Comparison of ENCODE assay signal across 9 cellular contexts in genomic region chr9:83432104-83432627, GRCh38.
DNase-seq lines count a peak whose midpoint lies in the region; ATAC-seq, FAIRE-seq and TF ChIP-seq lines count a peak whose summit lies in the region.
"Had no signal": no experiment of that assay in that cellular context is flagged by ENCODE, and none has a peak within 500 bp of the region (broad histone marks: within the 10 kb centered on the region; RNA-seq: fewer than 3 reads in every experiment).

No MANE protein-coding gene starts in this region.

- H3K27me3 ChIP-seq in heart right ventricle (no peaks in the 10 kb centered on the region), pancreas (no peaks in the 10 kb centered on the region)
- no peaks in the 10 kb centered on the region for H3K27me3 ChIP-seq in naive thymus-derived CD4-positive, alpha-beta T cell (ENCODE audit: control insufficient read depth in 2 of 2, insufficient read depth in 2 of 2, low read length in 2 of 2)

- DNase-seq in D341Med (ENCODE audit: low spot score) (peak; percentile 40), SW480 (ENCODE audit: low spot score) (peak; percentile 54), heart right ventricle (peak; percentile 69 to 81), pancreas (peak; percentile 84 to 94 (median 92))
- no peak for DNase-seq in naive thymus-derived CD4-positive, alpha-beta T cell
- DNase-seq in effector CD4-positive, alpha-beta T cell = no peak
- DNase-seq: stimulated activated CD4-positive, alpha-beta T cell treated with anti-CD3 and anti-CD28 coated beads, Interleukin-4, amount 100 ng/mL, for 24 hours had no signal

- no peaks in the 10 kb centered on the region for H3K36me3 ChIP-seq in heart right ventricle
- H3K36me3 ChIP-seq in pancreas = no peaks in the 10 kb centered on the region
- no peaks in the 10 kb centered on the region for H3K36me3 ChIP-seq in naive thymus-derived CD4-positive, alpha-beta T cell (ENCODE audit: control insufficient read depth in 2 of 3, insufficient read depth in 3 of 3, low read length in 3 of 3)

- H3K4me3 ChIP-seq in heart right ventricle (no peak overlapping the region), pancreas (no peak overlapping the region)
- no peak overlapping the region for H3K4me3 ChIP-seq in naive thymus-derived CD4-positive, alpha-beta T cell (ENCODE audit: low read length)

- 12 to 17% methylated on average over 6 of the region's 6 CpGs for WGBS in heart right ventricle, 2 donors
- 7 to 9% methylated on average over 6 of the region's 6 CpGs for WGBS in pancreas, 2 donors

- peaks cover 0 to 6% (median 0%) of the 10 kb centered on the region in 5 donors for H3K36me3 Mint-ChIP-seq in naive thymus-derived CD4-positive, alpha-beta T cell

- TF ChIP-seq CTCF in heart right ventricle (IDR thresholded peaks at IDR 0.05) = no peak
- TF ChIP-seq CTCF in pancreas (IDR thresholded peaks at IDR 0.05) = no peak

- CTCF ChIA-PET in naive thymus-derived CD4-positive, alpha-beta T cell (lab: Charles Lee) = no interaction called here

- peaks cover 10 to 48% (median 32%) of the 10 kb centered on the region in 9 donors for H3K4me1 ChIP-seq in heart right ventricle
- peaks cover 17 to 31% (median 24%) of the 10 kb centered on the region in 3 donors for H3K4me1 ChIP-seq in pancreas
- no peaks in the 10 kb centered on the region for H3K4me1 ChIP-seq in naive thymus-derived CD4-positive, alpha-beta T cell (ENCODE audit: control insufficient read depth in 2 of 2, insufficient read depth in 2 of 2, low read length in 2 of 2)

- no peak for FAIRE-seq in pancreas (lab: Jason Lieb, UNC)

- POLR2A ChIA-PET in naive thymus-derived CD4-positive, alpha-beta T cell (lab: Charles Lee) = no interaction called here

- intact Hi-C loops in heart right ventricle (cut with DNase I) (loop anchor here in 4 of 10 donors (2.0 to 10.0 kb wide), 4 partner anchors 40 to 105 kb away; partner anchors contain the start of gene FRMD3 (in 1 of the 4)), pancreas (cut with DNase I) (no loop called here)
- intact Hi-C loops in naive thymus-derived CD4-positive, alpha-beta T cell (cut with micrococcal nuclease) = no loop called here

- H3K4me1 Mint-ChIP-seq in naive thymus-derived CD4-positive, alpha-beta T cell = no peaks in the 10 kb centered on the region

- no peak overlapping the region for H3K4me3 Mint-ChIP-seq in naive thymus-derived CD4-positive, alpha-beta T cell

- ATAC-seq in heart right ventricle (peak; percentile 59 to 95 (median 87)), pancreas (peak; percentile 92 to 96 (median 96)), GM18907 (IDR thresholded peaks at IDR 0.05; ENCODE audit: unreplicated experiment) (no peak), HG03280 (IDR thresholded peaks at IDR 0.05; ENCODE audit: unreplicated experiment) (no peak)
- no peak for ATAC-seq in naive thymus-derived CD4-positive, alpha-beta T cell

- H3K27me3 Mint-ChIP-seq in naive thymus-derived CD4-positive, alpha-beta T cell = no peaks in the 10 kb centered on the region

- peak overlapping the region in 8 of 10 donors; percentile 7 to 70 (median 38) for H3K27ac ChIP-seq in heart right ventricle
- H3K27ac ChIP-seq in pancreas = peak overlapping the region; percentile 41 to 80 (median 54)
- no peak overlapping the region for H3K27ac ChIP-seq in naive thymus-derived CD4-positive, alpha-beta T cell (ENCODE audit: low read depth, low read length)

- H3K9me3 Mint-ChIP-seq in naive thymus-derived CD4-positive, alpha-beta T cell = no peaks in the 10 kb centered on the region

- H3K27ac Mint-ChIP-seq in naive thymus-derived CD4-positive, alpha-beta T cell = no peak overlapping the region

- H3K9me3 ChIP-seq in heart right ventricle (no peaks in the 10 kb centered on the region), pancreas (no peaks in the 10 kb centered on the region)
- H3K9me3 ChIP-seq in naive thymus-derived CD4-positive, alpha-beta T cell (ENCODE audit: control insufficient read depth in 2 of 3, low read length in 3 of 3) = no peaks in the 10 kb centered on the region

Comparison
In these comparisons a context has a peak if more than half of its experiments do, and no peak if none do; other contexts are left out.
1. DNase-seq: peak in D341Med (single experiment), SW480 (single experiment), heart right ventricle (2 of 2) and pancreas (6 of 6); none in naive thymus-derived CD4-positive, alpha-beta T cell (0 of 9) and effector CD4-positive, alpha-beta T cell (single experiment).
2. ATAC-seq: peak in heart right ventricle (8 of 8) and pancreas (4 of 4); none in GM18907 (single experiment), naive thymus-derived CD4-positive, alpha-beta T cell (single experiment) and HG03280 (single experiment).